24 cellular contexts compared by ENCODE assay signal in genomic region chr20:51166489-51166888, GRCh38.
A peak's percentile ranks its signal among the peaks of the same experiment; 100 is the strongest.
DNase-seq lines count a peak whose midpoint lies in the region; ATAC-seq, FAIRE-seq and TF ChIP-seq lines count a peak whose summit lies in the region.
"Had no signal": no experiment of that assay in that cellular context is flagged by ENCODE, and none has a peak within 500 bp of the region (broad histone marks: within the 10 kb centered on the region; RNA-seq: fewer than 3 reads in every experiment).

No MANE protein-coding gene starts in this region.

- H3K4me3 Mint-ChIP-seq in activated CD4-positive, alpha-beta memory T cell treated with anti-CD3 and anti-CD28 coated beads, Interleukin-2, amount 10 ng/mL, durations not matched to agents 7 days and 5 days = no peak overlapping the region
- no peak overlapping the region for H3K4me3 Mint-ChIP-seq in neural progenitor cell
- H3K4me3 Mint-ChIP-seq: CD4-positive, alpha-beta memory T cell; H9; HFFc6 had no signal

- H2AFZ ChIP-seq in IMR-90 (replicated peaks; ENCODE audit: low read length, poor library complexity) = no peak overlapping the region
- H2AFZ ChIP-seq in H1 (ENCODE audit: low read length) = no peak overlapping the region
- no peak overlapping the region for H2AFZ ChIP-seq in neural progenitor cell (replicated peaks)
- H2AFZ ChIP-seq: GM23248 had no signal

- no peaks in the 10 kb centered on the region for H3K4me1 Mint-ChIP-seq in activated CD4-positive, alpha-beta memory T cell treated with anti-CD3 and anti-CD28 coated beads, Interleukin-2, amount 10 ng/mL, durations not matched to agents 7 days and 5 days
- H3K4me1 Mint-ChIP-seq in neural progenitor cell = peaks cover 3% of the 10 kb centered on the region
- H3K4me1 Mint-ChIP-seq: CD4-positive, alpha-beta memory T cell had no signal

- no peak overlapping the region for H3K56ac ChIP-seq in IMR-90 (ENCODE audit: extremely low read depth, insufficient read depth, low read length)
- no peak overlapping the region for H3K56ac ChIP-seq in H1 (replicated peaks; ENCODE audit: insufficient read length, low read depth, low read length)

- no peaks in the 10 kb centered on the region for H3K36me3 Mint-ChIP-seq in activated CD4-positive, alpha-beta memory T cell treated with anti-CD3 and anti-CD28 coated beads, Interleukin-2, amount 10 ng/mL, durations not matched to agents 7 days and 5 days (ENCODE audit: low read depth)
- H3K36me3 Mint-ChIP-seq in neural progenitor cell = no peaks in the 10 kb centered on the region
- H3K36me3 Mint-ChIP-seq: CD4-positive, alpha-beta memory T cell had no signal

- H3K79me1 ChIP-seq in IMR-90 (ENCODE audit: low read depth in 1 of 2, low read length in 2 of 2) = no peaks in the 10 kb centered on the region
- no peaks in the 10 kb centered on the region for H3K79me1 ChIP-seq in H1 (ENCODE audit: low read depth, low read length)

- H2BK120ac ChIP-seq in IMR-90 (ENCODE audit: low read depth, low read length) (no peak overlapping the region), H1 (replicated peaks; ENCODE audit: low read depth, low read length) (no peak overlapping the region)

- H2BK12ac ChIP-seq in H1 (ENCODE audit: low read depth, low read length) = no peak overlapping the region

- no peak overlapping the region for H3K9ac ChIP-seq in BLaER1
- no peak overlapping the region for H3K9ac ChIP-seq in IMR-90 (ENCODE audit: low read depth, low read length)
- no peak overlapping the region for H3K9ac ChIP-seq in H1 (replicated peaks in 1 of 4; ENCODE audit: extremely low read depth in 1 of 4, low read depth in 3 of 4, low read length in 3 of 4)
- H3K9ac ChIP-seq in neural progenitor cell = no peak overlapping the region
- H3K9ac ChIP-seq: GM23248 had no signal

- TF ChIP-seq CTCF in IMR-90 (conservative IDR thresholded peaks at IDR 0.05; ENCODE audit: low read depth, low read length) (no peak), H1 (IDR thresholded peaks at IDR 0.05; ENCODE audit: control extremely low read depth in 1 of 3, insufficient read depth in 1 of 3, low read depth in 1 of 3, low read length in 3 of 3) (no peak), neural progenitor cell (IDR thresholded peaks at IDR 0.05) (no peak)

- H3K4ac ChIP-seq in IMR-90 (ENCODE audit: low read depth, low read length) = no peak overlapping the region
- H3K4ac ChIP-seq in H1 (replicated peaks; ENCODE audit: insufficient read length, low read depth, low read length) = no peak overlapping the region

- ATAC-seq in IMR-90 (ENCODE audit: low read depth) = no peak
- ATAC-seq: A549, HCT116 had no signal

- intact Hi-C loops in IMR-90 (cut with micrococcal nuclease) = no loop called here

- H3K4me1 ChIP-seq in BLaER1 (peaks cover 56% of the 10 kb centered on the region), IMR-90 (ENCODE audit: control insufficient read depth, insufficient read depth, low read length) (no peaks in the 10 kb centered on the region), H1 (replicated peaks in 1 of 4; ENCODE audit: control insufficient read depth in 3 of 4, insufficient read depth in 4 of 4, low read length in 3 of 4) (no peaks in the 10 kb centered on the region), neural progenitor cell (no peaks in the 10 kb centered on the region)
- H3K4me1 ChIP-seq: A549, BE2C had no signal

- H3K36me3 ChIP-seq in BLaER1 (no peaks in the 10 kb centered on the region), IMR-90 (ENCODE audit: control insufficient read depth, insufficient read depth, low read length) (no peaks in the 10 kb centered on the region), H1 (ENCODE audit: control insufficient read depth in 2 of 4, insufficient read depth in 4 of 4, low read length in 3 of 4) (no peaks in the 10 kb centered on the region), neural progenitor cell (no peaks in the 10 kb centered on the region)
- H3K36me3 ChIP-seq: BE2C had no signal

- H4K91ac ChIP-seq in IMR-90 (ENCODE audit: insufficient read depth, low read depth, low read length) (no peak overlapping the region), H1 (replicated peaks; ENCODE audit: insufficient read length, low read length) (no peak overlapping the region)

- H3K14ac ChIP-seq in IMR-90 (replicated peaks; ENCODE audit: low read depth, low read length) (no peak overlapping the region), H1 (ENCODE audit: insufficient read length) (no peak overlapping the region)

- H2AK5ac ChIP-seq in IMR-90 (ENCODE audit: low read depth, low read length) = no peak overlapping the region
- H2AK5ac ChIP-seq in H1 (ENCODE audit: low read depth, low read length) = no peak overlapping the region

- no peak for TF ChIP-seq RAD21 in IMR-90 (IDR thresholded peaks at IDR 0.05; ENCODE audit: low read length)
- TF ChIP-seq RAD21 in H1 (IDR thresholded peaks at IDR 0.05 in 1 of 2, conservative IDR thresholded peaks at IDR 0.05 in 1 of 2; ENCODE audit: low read depth in 2 of 2, low read length in 2 of 2) = no peak

- no peaks in the 10 kb centered on the region for H3K27me3 ChIP-seq in BLaER1
- H3K27me3 ChIP-seq in IMR-90 (ENCODE audit: control insufficient read depth, insufficient read depth, low read length) = peaks cover 33% of the 10 kb centered on the region
- H3K27me3 ChIP-seq in H1 (replicated peaks in 1 of 4; ENCODE audit: control insufficient read depth in 3 of 4, extremely low read depth in 1 of 4, insufficient read depth in 3 of 4, low read length in 3 of 4) = no peaks in the 10 kb centered on the region
- H3K27me3 ChIP-seq in neural progenitor cell = no peaks in the 10 kb centered on the region
- H3K27me3 ChIP-seq: BE2C had no signal

- no CpG with 5 or more reads among the region's 3 CpGs for WGBS in IMR-90 (ENCODE audit: extremely low coverage in 2 of 2, insufficient read length in 1 of 2), 2 experiments
- WGBS in H1 (ENCODE audit: extremely low coverage in 1 of 2, insufficient coverage in 1 of 2, insufficient read length in 1 of 2, insufficient replicate concordance in 2 of 2, low coverage in 1 of 2, low lambda C conversion rate in 2 of 2, missing lambda C conversion rate in 1 of 2), 2 experiments = 90% methylated on average over 3 of the region's 3 CpGs; no CpG with 5 or more reads in 1 of the 2 experiments

- H3K9me3 ChIP-seq in BLaER1 (peaks cover 25% of the 10 kb centered on the region), IMR-90 (ENCODE audit: control insufficient read depth, insufficient read depth, low read length) (peaks cover 3% of the 10 kb centered on the region), H1 (ENCODE audit: insufficient read depth in 2 of 2, low read depth in 1 of 2, low read length in 1 of 2) (no peaks in the 10 kb centered on the region), neural progenitor cell (ENCODE audit: low read depth) (no peaks in the 10 kb centered on the region)
- H3K9me3 ChIP-seq: BE2C, Caco-2 had no signal

- no peak overlapping the region for H2BK5ac ChIP-seq in IMR-90 (ENCODE audit: low read depth, low read length, poor library complexity, severe bottlenecking)
- H2BK5ac ChIP-seq in H1 (ENCODE audit: low read depth, low read length) = no peak overlapping the region

- H3K9me1 ChIP-seq in IMR-90 (ENCODE audit: insufficient read depth, low read length) = no peaks in the 10 kb centered on the region

- H2BK20ac ChIP-seq in IMR-90 (ENCODE audit: low read depth, low read length) = no peak overlapping the region
- no peak overlapping the region for H2BK20ac ChIP-seq in H1 (ENCODE audit: low read length)

- H4K5ac ChIP-seq in IMR-90 (ENCODE audit: low read depth, low read length) = no peak overlapping the region
- H4K5ac ChIP-seq in H1 (ENCODE audit: insufficient read length, low read depth, low read length) = no peak overlapping the region

- no peak for FAIRE-seq in H1 (lab: Jason Lieb, UNC)
- FAIRE-seq: A549, G401.6, GM12892, GM19239 had no signal

- H3K27me3 Mint-ChIP-seq in activated CD4-positive, alpha-beta memory T cell treated with anti-CD3 and anti-CD28 coated beads, Interleukin-2, amount 10 ng/mL, durations not matched to agents 7 days and 5 days = peaks cover 10% of the 10 kb centered on the region
- H3K27me3 Mint-ChIP-seq in neural progenitor cell (ENCODE audit: insufficient read depth, low read depth) = peaks cover 5% of the 10 kb centered on the region

- no peak overlapping the region for H3K4me3 ChIP-seq in BLaER1
- no peak overlapping the region for H3K4me3 ChIP-seq in IMR-90 (ENCODE audit: insufficient read depth, low read depth, low read length)
- H3K4me3 ChIP-seq in H1 (ENCODE audit: extremely low read depth in 1 of 4, insufficient read depth in 2 of 4, low read depth in 3 of 4, low read length in 4 of 4) = no peak overlapping the region
- H3K4me3 ChIP-seq in neural progenitor cell = no peak overlapping the region
- H3K4me3 ChIP-seq: A549, GM23248 had no signal

- H3K23ac ChIP-seq in IMR-90 (ENCODE audit: low read depth, low read length) (no peak overlapping the region), H1 (ENCODE audit: insufficient read length) (no peak overlapping the region)

- no peak overlapping the region for H2AK9ac ChIP-seq in IMR-90 (replicated peaks; ENCODE audit: low read depth, low read length, poor library complexity)

- dilution Hi-C loops in IMR-90 (cut with HindIII; ENCODE audit: low sequenced_read_pairs, unreplicated experiment) = no loop called here

- H3K79me2 ChIP-seq in H1 (ENCODE audit: control insufficient read depth in 1 of 2, insufficient read depth in 2 of 2, low read length in 2 of 2) = no peaks in the 10 kb centered on the region
- no peaks in the 10 kb centered on the region for H3K79me2 ChIP-seq in neural progenitor cell (ENCODE audit: low read depth)

- H3K9me3 Mint-ChIP-seq in activated CD4-positive, alpha-beta memory T cell treated with anti-CD3 and anti-CD28 coated beads, Interleukin-2, amount 10 ng/mL, durations not matched to agents 7 days and 5 days = no peaks in the 10 kb centered on the region
- H3K9me3 Mint-ChIP-seq in neural progenitor cell = no peaks in the 10 kb centered on the region
- H3K9me3 Mint-ChIP-seq: H9 had no signal

- H3K4me2 ChIP-seq in BLaER1 = peak overlapping the region; percentile 83; the same call in 1 of the 2 replicates
- no peak overlapping the region for H3K4me2 ChIP-seq in IMR-90 (ENCODE audit: low read depth, low read length)
- no peak overlapping the region for H3K4me2 ChIP-seq in H1 (ENCODE audit: insufficient read depth in 1 of 2, low read depth in 2 of 2, low read length in 2 of 2)
- H3K4me2 ChIP-seq in neural progenitor cell = no peak overlapping the region
- H3K4me2 ChIP-seq: A549 had no signal

- TF ChIP-seq EP300 in H1 (IDR thresholded peaks at IDR 0.05; ENCODE audit: borderline replicate concordance in 1 of 2, low read depth in 2 of 2, low read length in 2 of 2) = no peak

- peak overlapping the region; percentile 81; the same call in 1 of the 2 replicates for H3K27ac ChIP-seq in BLaER1
- H3K27ac ChIP-seq in IMR-90 (ENCODE audit: insufficient read depth, low read length) = no peak overlapping the region
- no peak overlapping the region for H3K27ac ChIP-seq in H1 (ENCODE audit: low read depth, low read length)
- no peak overlapping the region for H3K27ac ChIP-seq in neural progenitor cell
- H3K27ac ChIP-seq: A549, GM23248 had no signal

- H3K18ac ChIP-seq in IMR-90 (ENCODE audit: low read depth, low read length) (no peak overlapping the region), H1 (ENCODE audit: extremely low read depth, low read length) (no peak overlapping the region)

- H3K27ac Mint-ChIP-seq in activated CD4-positive, alpha-beta memory T cell treated with anti-CD3 and anti-CD28 coated beads, Interleukin-2, amount 10 ng/mL, durations not matched to agents 7 days and 5 days = no peak overlapping the region
- H3K27ac Mint-ChIP-seq in neural progenitor cell = no peak overlapping the region
- H3K27ac Mint-ChIP-seq: CD4-positive, alpha-beta memory T cell; H9; HFFc6 had no signal

- TF ChIP-seq POLR2A in IMR-90 (IDR thresholded peaks at IDR 0.05; ENCODE audit: low read depth, low read length) = no peak
- TF ChIP-seq POLR2A in H1 (IDR thresholded peaks at IDR 0.05; ENCODE audit: control extremely low read depth in 1 of 2, low read depth in 2 of 2, low read length in 2 of 2) = no peak

- BruUV-seq in IMR-90 (replicated peaks; lab: Mats Ljungman, UMichigan) = no TSS peak

- H4K8ac ChIP-seq in IMR-90 (ENCODE audit: low read depth in 2 of 2, low read length in 2 of 2) = no peak overlapping the region
- H4K8ac ChIP-seq in H1 (ENCODE audit: extremely low read depth, insufficient read depth, low read length) = no peak overlapping the region

- CTCF ChIA-PET in IMR-90 (lab: Yijun Ruan, JAX) = no interaction called here
- CTCF ChIA-PET in H1 (lab: Charles Lee; ENCODE audit: partially characterized antibody) = no interaction called here
- CTCF ChIA-PET in activated CD4-positive, alpha-beta memory T cell treated with anti-CD3 and anti-CD28 coated beads, Interleukin-2, amount 10 ng/mL, durations not matched to agents 7 days and 5 days (lab: Charles Lee) = no interaction called here

- in situ Hi-C loops in IMR-90 (cut with MboI; ENCODE audit: low sequenced_read_pairs) = no loop called here

- H3F3A ChIP-seq in neural progenitor cell (ENCODE audit: low read depth) = no peaks in the 10 kb centered on the region

- H3K23me2 ChIP-seq in H1 (ENCODE audit: low read depth, low read length) = no peaks in the 10 kb centered on the region

- POLR2A ChIA-PET in IMR-90 (lab: Charles Lee; ENCODE audit: unreplicated experiment) = no interaction called here
- POLR2A ChIA-PET in H1 (lab: Charles Lee; ENCODE audit: partially characterized antibody) = no interaction called here
- POLR2A ChIA-PET in activated CD4-positive, alpha-beta memory T cell treated with anti-CD3 and anti-CD28 coated beads, Interleukin-2, amount 10 ng/mL, durations not matched to agents 7 days and 5 days (lab: Charles Lee) = no interaction called here

- H2BK15ac ChIP-seq in IMR-90 (ENCODE audit: low read depth, low read length) (no peak overlapping the region), H1 (ENCODE audit: low read length) (no peak overlapping the region)

- H4K20me1 ChIP-seq in BLaER1 (no peaks in the 10 kb centered on the region), IMR-90 (ENCODE audit: insufficient read depth, low read length) (no peaks in the 10 kb centered on the region), H1 (replicated peaks in 1 of 2; ENCODE audit: control insufficient read depth in 1 of 2, insufficient read depth in 2 of 2, low read length in 2 of 2) (no peaks in the 10 kb centered on the region), neural progenitor cell (ENCODE audit: low read depth) (no peaks in the 10 kb centered on the region)

- DNase-seq in IMR-90 = no peak
- peak; percentile 29 for DNase-seq in MV-4-11 (lab: John Stamatoyannopoulos, UW)
- DNase-seq in H1 (ENCODE audit: low read depth in 1 of 2, low spot score in 2 of 2) = no peak
- DNase-seq in activated CD4-positive, alpha-beta memory T cell treated with anti-CD3 and anti-CD28 coated beads, Interleukin-2, amount 10 ng/mL, durations not matched to agents 7 days and 5 days = no peak
- no peak for DNase-seq in neural progenitor cell (ENCODE audit: low spot score)
- DNase-seq in COLO829 (ENCODE audit: low spot score) = no peak
- DNase-seq: 8988T; ACHN; AML-193; BE2C; C1 segment of cervical spinal cord; CD4-positive, alpha-beta memory T cell; DMS153; DND-41; GM23248; H9; HFFc6 had no signal
